Comparison of ENCODE assay signal across 9 cellular contexts in genomic region chr1:151828931-151829330, GRCh38. TPM values are rescaled to one million over a fixed set of nuclear protein-coding genes. Genes with fewer than 3 reads are reported as not detected.
DNase-seq lines count a peak whose midpoint lies in the region; ATAC-seq and TF ChIP-seq lines count a peak whose summit lies in the region.
"Had no signal": no experiment of that assay in that cellular context is flagged by ENCODE, and none has a peak within 500 bp of the region (broad histone marks: within the 10 kb centered on the region; RNA-seq: fewer than 3 reads in every experiment).

No MANE protein-coding gene starts in this region.

- H3K4me1 Mint-ChIP-seq in activated CD4-positive, alpha-beta memory T cell treated with anti-CD3 and anti-CD28 coated beads for 36 hours (ENCODE audit: low read depth): peaks cover 67% of the 10 kb centered on the region

- in situ Hi-C loops in HAP-1 (cut with MboI; ENCODE audit: low sequenced_read_pairs): no loop called here

- ATAC-seq in GM21619 (IDR thresholded peaks at IDR 0.05; ENCODE audit: unreplicated experiment) (no peak), GM18519 (IDR thresholded peaks at IDR 0.05; ENCODE audit: low FRiP score, unreplicated experiment) (no peak)

- H3K36me3 ChIP-seq in HAP-1 (replicated peaks) (no peaks in the 10 kb centered on the region), iPS-18a (ENCODE audit: control insufficient read depth, low read depth, low read length) (no peaks in the 10 kb centered on the region), tibial artery (no peaks in the 10 kb centered on the region)

- H3K4me1 ChIP-seq in HAP-1 (no peaks in the 10 kb centered on the region), iPS-18a (ENCODE audit: control insufficient read depth, low read depth, low read length) (peaks cover 25% of the 10 kb centered on the region), tibial artery (peaks cover 0 to 14% (median 0%) of the 10 kb centered on the region in 4 donors)

- DNase-seq in AG20443 (ENCODE audit: low spot score): peak; percentile 56
- peak; percentile 60 to 75 for DNase-seq in HAP-1 (ENCODE audit: low spot score in 2 of 2)
- no peak for DNase-seq in activated CD4-positive, alpha-beta memory T cell treated with anti-CD3 and anti-CD28 coated beads for 36 hours
- DNase-seq in tibial artery: no peak
- no peak for DNase-seq in NCI-H1694 treated with DMSO at 0.1 percent for 48 hours (lab: John Stamatoyannopoulos, UW)

- TF ChIP-seq CTCF in tibial artery (IDR thresholded peaks at IDR 0.05): no peak

- H3K27me3 ChIP-seq in HAP-1 (ENCODE audit: low read depth) (no peaks in the 10 kb centered on the region), iPS-18a (ENCODE audit: control insufficient read depth, insufficient read depth, low read length) (no peaks in the 10 kb centered on the region), tibial artery (peaks cover 0 to 52% of the 10 kb centered on the region in 2 donors)

- intact Hi-C loops in activated CD4-positive, alpha-beta memory T cell treated with anti-CD3 and anti-CD28 coated beads for 36 hours (cut with micrococcal nuclease): loop anchor here (1.0 to 5.0 kb wide), 3 partner anchors 8 to 113 kb away; partner anchors contain the start of gene TDRKH
- intact Hi-C loops in tibial artery (cut with DNase I; ENCODE audit: low total_unique reads): no loop called here

- no peaks in the 10 kb centered on the region for H3K27me3 Mint-ChIP-seq in activated CD4-positive, alpha-beta memory T cell treated with anti-CD3 and anti-CD28 coated beads for 36 hours

- no peaks in the 10 kb centered on the region for H3K9me3 Mint-ChIP-seq in activated CD4-positive, alpha-beta memory T cell treated with anti-CD3 and anti-CD28 coated beads for 36 hours
- H3K9me3 Mint-ChIP-seq: IgD-negative memory B cell had no signal

- H3K9ac ChIP-seq in iPS-18a (ENCODE audit: low read length): no peak overlapping the region

- H3K27ac ChIP-seq in iPS-18a (ENCODE audit: low read length) (no peak overlapping the region), tibial artery (no peak overlapping the region)

- H3K9me3 ChIP-seq in HAP-1 (no peaks in the 10 kb centered on the region), iPS-18a (ENCODE audit: control insufficient read depth, low read depth, low read length) (no peaks in the 10 kb centered on the region), tibial artery (no peaks in the 10 kb centered on the region)

- H3K4me3 ChIP-seq in HAP-1 (no peak overlapping the region), iPS-18a (ENCODE audit: low read length) (peak overlapping the region; percentile 9), tibial artery (no peak overlapping the region)

- CTCF ChIA-PET in activated CD4-positive, alpha-beta memory T cell treated with anti-CD3 and anti-CD28 coated beads for 36 hours (lab: Charles Lee): no interaction called here

- H3K36me3 Mint-ChIP-seq in activated CD4-positive, alpha-beta memory T cell treated with anti-CD3 and anti-CD28 coated beads for 36 hours: no peaks in the 10 kb centered on the region
- H3K36me3 Mint-ChIP-seq: IgD-negative memory B cell had no signal

- POLR2A ChIA-PET in activated CD4-positive, alpha-beta memory T cell treated with anti-CD3 and anti-CD28 coated beads for 36 hours (lab: Charles Lee): interaction anchor here (0.7 to 3.0 kb wide), 8 partner anchors 8 to 66 kb away, joined by 3 to 16 read pairs (median 6); partner anchors contain the start of genes C2CD4D, MRPL9 and TDRKH

- H3K27ac Mint-ChIP-seq in activated CD4-positive, alpha-beta memory T cell treated with anti-CD3 and anti-CD28 coated beads for 36 hours: peak overlapping the region; percentile 86

- peak overlapping the region; percentile 22 for H3K4me3 Mint-ChIP-seq in activated CD4-positive, alpha-beta memory T cell treated with anti-CD3 and anti-CD28 coated beads for 36 hours

RNA-seq across cellular contexts. Expression of gene RORC, which starts 2.7 kb away (rescaled TPM):
- 10 to 100 TPM in 1 of 2 experiments, 1 to 10 TPM in 1; 9.9 to 10.9 TPM for total RNA-seq in activated CD4-positive, alpha-beta memory T cell treated with anti-CD3 and anti-CD28 coated beads for 36 hours

RNA-seq across cellular contexts. Expression of gene C2CD4D, which starts 10.7 kb away (rescaled TPM):
- 1 to 10 TPM; 3.3 to 3.9 TPM for total RNA-seq in activated CD4-positive, alpha-beta memory T cell treated with anti-CD3 and anti-CD28 coated beads for 36 hours

RNA-seq across cellular contexts. Expression of gene LINGO4, which starts 23.7 kb away (rescaled TPM):
- total RNA-seq in activated CD4-positive, alpha-beta memory T cell treated with anti-CD3 and anti-CD28 coated beads for 36 hours: under 1 TPM; 0.33 to 0.39 TPM

RNA-seq across cellular contexts. Expression of gene THEM5, which starts 24.6 kb away (rescaled TPM):
- not detected for total RNA-seq in activated CD4-positive, alpha-beta memory T cell treated with anti-CD3 and anti-CD28 coated beads for 36 hours

RNA-seq across cellular contexts. Expression of gene TDRKH, which starts 38.6 kb away (rescaled TPM):
- total RNA-seq in activated CD4-positive, alpha-beta memory T cell treated with anti-CD3 and anti-CD28 coated beads for 36 hours: 10 to 100 TPM; 30.6 to 32.4 TPM

Comparison
In these comparisons a context has a peak if more than half of its experiments do, and no peak if none do; other contexts are left out.
1. DNase-seq: peak in AG20443 (single experiment) and HAP-1 (2 of 2); none in activated CD4-positive, alpha-beta memory T cell treated with anti-CD3 and anti-CD28 coated beads for 36 hours (single experiment), tibial artery (0 of 2) and NCI-H1694 treated with DMSO at 0.1 percent for 48 hours (single experiment).